ENCODE assay signal across 1 cellular context in the genomic region with DNA sequence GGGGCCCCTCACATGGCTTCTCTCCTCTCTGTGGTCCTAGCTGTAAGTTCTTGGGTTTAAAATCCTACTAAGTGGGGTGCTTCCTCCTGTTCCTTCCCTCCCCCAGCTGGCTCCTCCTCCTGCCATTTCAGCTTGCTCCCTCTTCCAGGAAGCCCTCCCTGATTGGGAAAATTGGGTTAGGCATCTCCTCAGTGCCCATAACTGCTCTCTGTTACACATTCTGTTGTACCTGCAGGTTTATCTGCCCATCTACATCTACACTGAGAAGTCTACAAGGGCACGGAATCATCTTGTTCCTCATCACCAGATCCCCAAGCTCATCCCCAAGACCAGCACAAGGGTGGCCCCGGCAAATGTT.
TF ChIP-seq lines count a peak whose summit lies in the region.

No MANE protein-coding gene starts in this region.

TF ChIP-seq in K562, 482 proteins besides CTCF, POLR2A, EP300 and RAD21:
- TF ChIP-seq ZFP36 (IDR thresholded peaks at IDR 0.05; ENCODE audit: low read depth, low read length, partially characterized antibody) (peak; percentile 98), RBM25 (IDR thresholded peaks at IDR 0.05; ENCODE audit: low read depth, low read length, severe bottlenecking) (peak; percentile 20), SMARCA5 (IDR thresholded peaks at IDR 0.05) (0 out of 2 replicates have a peak, but pooled peaks have one; percentile 27), KDM1A (IDR thresholded peaks at IDR 0.05) (peak in 1 of 2 experiments; percentile 55; a peak in 1 of 4 replicates)
- TF ChIP-seq, protein P1, sequence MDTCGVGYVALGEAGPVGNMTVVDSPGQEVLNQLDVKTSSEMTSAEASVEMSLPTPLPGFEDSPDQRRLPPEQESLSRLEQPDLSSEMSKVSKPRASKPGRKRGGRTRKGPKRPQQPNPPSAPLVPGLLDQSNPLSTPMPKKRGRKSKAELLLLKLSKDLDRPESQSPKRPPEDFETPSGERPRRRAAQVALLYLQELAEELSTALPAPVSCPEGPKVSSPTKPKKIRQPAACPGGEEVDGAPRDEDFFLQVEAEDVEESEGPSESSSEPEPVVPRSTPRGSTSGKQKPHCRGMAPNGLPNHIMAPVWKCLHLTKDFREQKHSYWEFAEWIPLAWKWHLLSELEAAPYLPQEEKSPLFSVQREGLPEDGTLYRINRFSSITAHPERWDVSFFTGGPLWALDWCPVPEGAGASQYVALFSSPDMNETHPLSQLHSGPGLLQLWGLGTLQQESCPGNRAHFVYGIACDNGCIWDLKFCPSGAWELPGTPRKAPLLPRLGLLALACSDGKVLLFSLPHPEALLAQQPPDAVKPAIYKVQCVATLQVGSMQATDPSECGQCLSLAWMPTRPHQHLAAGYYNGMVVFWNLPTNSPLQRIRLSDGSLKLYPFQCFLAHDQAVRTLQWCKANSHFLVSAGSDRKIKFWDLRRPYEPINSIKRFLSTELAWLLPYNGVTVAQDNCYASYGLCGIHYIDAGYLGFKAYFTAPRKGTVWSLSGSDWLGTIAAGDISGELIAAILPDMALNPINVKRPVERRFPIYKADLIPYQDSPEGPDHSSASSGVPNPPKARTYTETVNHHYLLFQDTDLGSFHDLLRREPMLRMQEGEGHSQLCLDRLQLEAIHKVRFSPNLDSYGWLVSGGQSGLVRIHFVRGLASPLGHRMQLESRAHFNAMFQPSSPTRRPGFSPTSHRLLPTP (IDR thresholded peaks at IDR 0.05; ENCODE audit: borderline replicate concordance, extremely low read depth, insufficient read length): peak; percentile 37
- TF ChIP-seq, protein P2, sequence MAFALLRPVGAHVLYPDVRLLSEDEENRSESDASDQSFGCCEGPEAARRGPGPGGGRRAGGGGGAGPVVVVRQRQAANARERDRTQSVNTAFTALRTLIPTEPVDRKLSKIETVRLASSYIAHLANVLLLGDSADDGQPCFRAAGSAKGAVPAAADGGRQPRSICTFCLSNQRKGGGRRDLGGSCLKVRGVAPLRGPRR (CRISPR knock-in tag; IDR thresholded peaks at IDR 0.05): no peak
